2 cellular contexts compared by ENCODE assay signal in the genomic region with DNA sequence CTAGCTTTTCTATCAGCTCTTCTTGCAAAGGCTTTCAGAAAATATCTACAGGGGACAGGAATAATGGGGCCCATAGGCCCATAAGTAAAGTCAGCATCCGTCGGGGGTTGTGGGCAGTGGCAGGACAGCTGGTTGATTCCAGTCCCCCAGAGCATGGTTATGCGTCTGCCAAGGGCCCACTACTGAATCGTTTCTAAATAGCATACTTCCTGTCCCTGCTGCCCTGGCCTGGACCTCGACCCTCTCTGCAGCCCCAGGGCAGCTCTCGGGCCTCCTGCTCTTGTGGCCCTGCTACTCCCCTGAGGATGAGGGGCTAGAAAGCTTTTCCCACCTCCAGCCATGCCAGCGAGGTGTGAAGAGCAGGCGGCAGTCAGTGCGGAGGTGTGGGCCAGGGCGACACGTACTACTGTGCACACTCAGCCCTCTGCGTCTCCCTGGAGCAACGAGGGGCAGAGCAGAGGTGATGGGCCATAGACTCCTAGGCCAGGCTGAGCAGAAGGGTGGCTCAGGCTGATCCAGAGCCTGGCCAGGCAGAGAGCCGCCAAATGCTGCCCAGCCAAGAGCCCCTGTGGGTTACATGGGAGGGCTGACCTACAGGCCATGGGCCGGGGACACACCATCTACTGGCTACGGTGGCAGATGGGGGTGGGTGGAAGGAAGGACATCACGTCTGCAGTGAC.
TF ChIP-seq lines count a peak whose summit lies in the region.

No MANE protein-coding gene starts in this region.

TF ChIP-seq in A549, 52 proteins besides CTCF, POLR2A, EP300 and RAD21:
- TF ChIP-seq CHD4 (IDR thresholded peaks at IDR 0.05; ENCODE audit: borderline replicate concordance) (no peak), RFX5 (IDR thresholded peaks at IDR 0.05) (no peak), CBX2 (IDR thresholded peaks at IDR 0.05; ENCODE audit: borderline replicate concordance, low read depth) (no peak), KDM5A (IDR thresholded peaks at IDR 0.05) (no peak), ZFP36 (IDR thresholded peaks at IDR 0.05; ENCODE audit: borderline replicate concordance, partially characterized antibody) (no peak), SREBF2 (IDR thresholded peaks at IDR 0.05) (no peak), FOSB (CRISPR knock-in tag; IDR thresholded peaks at IDR 0.05) (no peak), HMGXB4 (CRISPR knock-in tag; IDR thresholded peaks at IDR 0.05; ENCODE audit: borderline replicate concordance) (no peak), KDM1A (IDR thresholded peaks at IDR 0.05; ENCODE audit: low read depth) (no peak)

TF ChIP-seq in IMR-90, 13 proteins besides CTCF, POLR2A, EP300 and RAD21:
- no peak for TF ChIP-seq MAFK (IDR thresholded peaks at IDR 0.05; ENCODE audit: low read depth, low read length)
- no peak for TF ChIP-seq BHLHE40 (IDR thresholded peaks at IDR 0.05; ENCODE audit: low read depth, low read length)
- TF ChIP-seq RCOR1 (IDR thresholded peaks at IDR 0.05; ENCODE audit: insufficient replicate concordance, low read length) = no peak
- no peak for TF ChIP-seq CEBPB (IDR thresholded peaks at IDR 0.05; ENCODE audit: low read depth, low read length)
- TF ChIP-seq, protein P1, sequence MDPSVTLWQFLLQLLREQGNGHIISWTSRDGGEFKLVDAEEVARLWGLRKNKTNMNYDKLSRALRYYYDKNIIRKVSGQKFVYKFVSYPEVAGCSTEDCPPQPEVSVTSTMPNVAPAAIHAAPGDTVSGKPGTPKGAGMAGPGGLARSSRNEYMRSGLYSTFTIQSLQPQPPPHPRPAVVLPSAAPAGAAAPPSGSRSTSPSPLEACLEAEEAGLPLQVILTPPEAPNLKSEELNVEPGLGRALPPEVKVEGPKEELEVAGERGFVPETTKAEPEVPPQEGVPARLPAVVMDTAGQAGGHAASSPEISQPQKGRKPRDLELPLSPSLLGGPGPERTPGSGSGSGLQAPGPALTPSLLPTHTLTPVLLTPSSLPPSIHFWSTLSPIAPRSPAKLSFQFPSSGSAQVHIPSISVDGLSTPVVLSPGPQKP (IDR thresholded peaks at IDR 0.05; ENCODE audit: borderline replicate concordance, low read depth, low read length) = no peak
- no peak for TF ChIP-seq SMC3 (IDR thresholded peaks at IDR 0.05; ENCODE audit: low read depth, low read length)
- no peak for TF ChIP-seq MXI1 (IDR thresholded peaks at IDR 0.05; ENCODE audit: borderline replicate concordance, low read depth, low read length)
- TF ChIP-seq NFE2L2 (IDR thresholded peaks at IDR 0.05; ENCODE audit: low read depth, low read length) = no peak
- no peak for TF ChIP-seq MAZ (IDR thresholded peaks at IDR 0.05; ENCODE audit: borderline replicate concordance, low read depth, low read length)
- TF ChIP-seq, protein P2, sequence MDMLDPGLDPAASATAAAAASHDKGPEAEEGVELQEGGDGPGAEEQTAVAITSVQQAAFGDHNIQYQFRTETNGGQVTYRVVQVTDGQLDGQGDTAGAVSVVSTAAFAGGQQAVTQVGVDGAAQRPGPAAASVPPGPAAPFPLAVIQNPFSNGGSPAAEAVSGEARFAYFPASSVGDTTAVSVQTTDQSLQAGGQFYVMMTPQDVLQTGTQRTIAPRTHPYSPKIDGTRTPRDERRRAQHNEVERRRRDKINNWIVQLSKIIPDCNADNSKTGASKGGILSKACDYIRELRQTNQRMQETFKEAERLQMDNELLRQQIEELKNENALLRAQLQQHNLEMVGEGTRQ (IDR thresholded peaks at IDR 0.05; ENCODE audit: low read depth, low read length) = no peak
- TF ChIP-seq CHD1 (IDR thresholded peaks at IDR 0.05; ENCODE audit: low read depth, low read length) = no peak
- TF ChIP-seq FOS (IDR thresholded peaks at IDR 0.05; ENCODE audit: low read depth, low read length) = no peak
- TF ChIP-seq RFX5 (IDR thresholded peaks at IDR 0.05; ENCODE audit: low read depth, low read length) = no peak
TF ChIP-seq in IMR-90: peak in this region for 0.
